ENCODE assay signal across 8 cellular contexts in the genomic region with DNA sequence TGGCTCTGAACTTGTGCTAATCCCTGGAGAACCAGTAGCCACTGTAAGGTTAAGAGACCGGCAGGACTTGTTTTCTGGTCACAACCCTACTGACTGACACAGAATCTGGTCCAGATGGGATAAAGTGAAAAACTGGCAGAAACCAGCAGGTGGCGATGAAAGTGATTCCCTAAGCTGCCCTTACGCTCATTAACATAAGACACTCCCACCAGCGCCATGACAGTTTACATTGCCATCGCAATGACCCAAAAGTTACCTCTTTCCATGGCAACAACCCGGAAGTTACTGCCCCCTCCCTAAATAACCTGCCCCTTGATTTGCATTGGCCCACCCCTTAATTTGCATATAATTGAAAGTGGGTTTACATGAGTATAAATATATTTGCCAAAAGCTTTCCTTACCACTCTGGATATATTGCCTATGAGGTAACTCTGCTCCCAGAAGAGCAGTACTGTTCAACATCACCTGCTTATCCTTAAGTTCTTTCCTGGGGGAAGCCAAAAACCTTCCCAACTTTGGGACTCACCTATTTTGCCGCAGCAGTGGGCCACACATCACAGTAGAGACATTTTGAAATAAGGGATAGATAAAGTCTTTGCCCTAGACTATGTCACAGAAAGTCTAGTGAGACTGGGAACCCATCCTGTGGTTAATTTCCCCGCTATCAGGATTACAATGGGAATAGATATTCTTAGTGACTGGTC. TPM values are rescaled to one million over a fixed set of nuclear protein-coding genes. Genes with fewer than 3 reads are reported as not detected.
A peak's percentile ranks its signal among the peaks of the same experiment; 100 is the strongest.
DNase-seq lines count a peak whose midpoint lies in the region; ATAC-seq lines count a peak whose summit lies in the region.

No MANE protein-coding gene starts in this region.

- H3K36me3 Mint-ChIP-seq in activated naive CD8-positive, alpha-beta T cell treated with anti-CD3 and anti-CD28 coated beads for 36 hours: no peaks in the 10 kb centered on the region

- no peaks in the 10 kb centered on the region for H3K27me3 Mint-ChIP-seq in activated naive CD8-positive, alpha-beta T cell treated with anti-CD3 and anti-CD28 coated beads for 36 hours

- no peak overlapping the region for H3K27ac Mint-ChIP-seq in activated naive CD8-positive, alpha-beta T cell treated with anti-CD3 and anti-CD28 coated beads for 36 hours

- H3K4me1 Mint-ChIP-seq in activated naive CD8-positive, alpha-beta T cell treated with anti-CD3 and anti-CD28 coated beads for 36 hours: no peaks in the 10 kb centered on the region

- ATAC-seq in left colon (peak; percentile 67), GM21526 (IDR thresholded peaks at IDR 0.05; ENCODE audit: low FRiP score, unreplicated experiment) (no peak), HG03196 (IDR thresholded peaks at IDR 0.05; ENCODE audit: unreplicated experiment) (no peak)

- intact Hi-C loops in left colon (cut with DNase I, micrococcal nuclease): no loop called here

- no peak overlapping the region for H3K4me3 Mint-ChIP-seq in activated naive CD8-positive, alpha-beta T cell treated with anti-CD3 and anti-CD28 coated beads for 36 hours

- peak; percentile 44 for DNase-seq in stimulated activated CD4-positive, alpha-beta T cell treated with anti-CD3 and anti-CD28 coated beads, Interleukin-15, amount 100 ng/mL, for 24 hours
- DNase-seq in stimulated activated CD4-positive, alpha-beta T cell treated with anti-CD3 and anti-CD28 coated beads, Interleukin-4, amount 100 ng/mL, for 1 hour: no peak
- DNase-seq in NCI-H146 treated with DMSO at 0.1 percent for 48 hours (lab: John Stamatoyannopoulos, UW; ENCODE audit: unreplicated experiment) (peak; percentile 87), left colon (peak in 1 of 2 donors; percentile 48), NCI-H2081 (lab: John Stamatoyannopoulos, UW) (no peak)
- DNase-seq in activated naive CD8-positive, alpha-beta T cell treated with anti-CD3 and anti-CD28 coated beads for 36 hours: peak; percentile 15

- no peaks in the 10 kb centered on the region for H3K9me3 Mint-ChIP-seq in activated naive CD8-positive, alpha-beta T cell treated with anti-CD3 and anti-CD28 coated beads for 36 hours

RNA-seq across cellular contexts. Expression of a gene that starts 35.8 kb away (rescaled TPM):
- total RNA-seq in activated naive CD8-positive, alpha-beta T cell treated with anti-CD3 and anti-CD28 coated beads for 36 hours: 1 to 10 TPM; 2.6 to 2.9 TPM
- 10 to 100 TPM in 1 of 2 donors, 1 to 10 TPM in 1; 4.7 to 10.6 TPM for total RNA-seq in left colon

Comparison
In these comparisons a context has a peak if more than half of its experiments do, and no peak if none do; other contexts are left out.
1. DNase-seq: peak in stimulated activated CD4-positive, alpha-beta T cell treated with anti-CD3 and anti-CD28 coated beads, Interleukin-15, amount 100 ng/mL, for 24 hours (single experiment), NCI-H146 treated with DMSO at 0.1 percent for 48 hours (single experiment) and activated naive CD8-positive, alpha-beta T cell treated with anti-CD3 and anti-CD28 coated beads for 36 hours (single experiment); none in stimulated activated CD4-positive, alpha-beta T cell treated with anti-CD3 and anti-CD28 coated beads, Interleukin-4, amount 100 ng/mL, for 1 hour (single experiment) and NCI-H2081 (0 of 2).